ENCODE assay signal across 16 cellular contexts in the genomic region with DNA sequence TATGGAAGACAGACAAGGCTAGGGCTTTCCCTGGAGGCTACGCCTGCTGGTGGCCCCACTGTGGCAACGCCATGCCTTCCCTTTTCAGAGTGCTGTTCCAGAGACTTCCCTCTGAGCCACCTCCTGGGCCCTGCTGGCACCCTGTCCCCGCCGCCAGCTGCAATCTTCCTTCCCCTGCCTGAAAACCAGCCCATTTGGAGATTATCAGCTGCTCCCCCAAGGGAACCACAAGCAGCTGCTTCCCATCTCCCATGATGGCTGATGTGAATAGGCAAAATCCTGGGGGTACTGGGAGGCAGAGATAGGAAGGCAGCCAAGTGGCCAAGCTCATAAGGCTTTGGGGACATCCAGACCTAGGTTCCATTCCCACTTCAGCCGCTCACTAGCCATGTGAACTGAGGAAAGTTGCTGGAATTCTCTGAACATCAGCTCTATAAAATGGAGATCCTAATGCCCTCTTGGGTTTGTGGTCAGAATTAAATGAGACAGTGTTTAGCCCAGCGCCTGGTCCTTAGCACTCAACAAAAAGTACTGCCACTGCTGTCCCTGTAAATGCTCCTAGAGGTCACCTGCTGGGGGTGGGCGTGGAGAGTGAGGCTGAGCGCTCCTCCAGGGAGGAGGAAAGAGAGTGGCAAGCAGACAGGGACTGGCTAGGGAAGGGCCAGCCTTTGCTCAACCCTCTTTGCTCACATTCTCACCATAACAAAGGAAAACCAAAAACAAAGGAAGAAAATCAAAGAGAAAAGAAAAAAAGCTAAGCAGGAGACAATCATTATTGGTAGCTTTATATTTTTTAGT. TPM values are rescaled to one million over a fixed set of nuclear protein-coding genes. Genes with fewer than 3 reads are reported as not detected.
DNase-seq lines count a peak whose midpoint lies in the region; ATAC-seq, FAIRE-seq and TF ChIP-seq lines count a peak whose summit lies in the region.
"Had no signal": no experiment of that assay in that cellular context is flagged by ENCODE, and none has a peak within 500 bp of the region (broad histone marks: within the 10 kb centered on the region; RNA-seq: fewer than 3 reads in every experiment).

No MANE protein-coding gene starts in this region.

- H3K9ac ChIP-seq in neural progenitor cell (no peak overlapping the region), kidney (ENCODE audit: low read length in 2 of 2) (no peak overlapping the region)

- no peak for TF ChIP-seq CTCF in neural progenitor cell (IDR thresholded peaks at IDR 0.05)
- TF ChIP-seq CTCF in kidney (IDR thresholded peaks at IDR 0.05; ENCODE audit: borderline replicate concordance, extremely low read depth, insufficient read depth) = no peak

- peaks cover 10% of the 10 kb centered on the region for H3F3A ChIP-seq in neural progenitor cell (ENCODE audit: low read depth)

- H3K4me1 ChIP-seq in neural progenitor cell = peaks cover 15% of the 10 kb centered on the region
- peaks cover 12 to 15% of the 10 kb centered on the region in 2 donors for H3K4me1 ChIP-seq in kidney (ENCODE audit: control insufficient read depth in 1 of 2, insufficient read depth in 1 of 2, low read depth in 1 of 2, low read length in 2 of 2)

- no peak overlapping the region for H2AFZ ChIP-seq in neural progenitor cell (replicated peaks)

- H3K9me3 Mint-ChIP-seq in neural progenitor cell = no peaks in the 10 kb centered on the region
- H3K9me3 Mint-ChIP-seq: stimulated activated effector memory CD8-positive, alpha-beta T cell treated with anti-CD3 and anti-CD28 coated beads, Interleukin-12 subunit alpha, Interleukin-12 subunit beta, amount 100 ng/mL, for 72 hours had no signal

- no peak for FAIRE-seq in kidney (lab: Jason Lieb, UNC)
- FAIRE-seq: small intestine had no signal

- H3K9me3 ChIP-seq in neural progenitor cell (ENCODE audit: low read depth) (no peaks in the 10 kb centered on the region), kidney (ENCODE audit: control insufficient read depth in 1 of 2, low read length in 2 of 2) (no peaks in the 10 kb centered on the region)
- H3K9me3 ChIP-seq: ovary had no signal

- H3K4me2 ChIP-seq in neural progenitor cell = peak overlapping the region; percentile 7

- H3K36me3 ChIP-seq in neural progenitor cell = no peaks in the 10 kb centered on the region
- no peaks in the 10 kb centered on the region for H3K36me3 ChIP-seq in kidney (ENCODE audit: control insufficient read depth in 1 of 2, insufficient read depth in 2 of 2, low read length in 2 of 2)
- H3K36me3 ChIP-seq: ovary, WERI-Rb-1 had no signal

- no peak overlapping the region for H3K27ac ChIP-seq in neural progenitor cell
- no peak overlapping the region for H3K27ac ChIP-seq in kidney (ENCODE audit: low read depth in 2 of 2, low read length in 2 of 2)
- H3K27ac ChIP-seq: epithelial cell of prostate, ovary, WERI-Rb-1 had no signal

- peaks cover under 1% of the 10 kb centered on the region for H3K27me3 ChIP-seq in neural progenitor cell
- H3K27me3 ChIP-seq: ovary had no signal

- peaks cover 20% of the 10 kb centered on the region for H4K20me1 ChIP-seq in neural progenitor cell (ENCODE audit: low read depth)

- intact Hi-C loops in kidney (cut with DNase I) = no loop called here

- no peak overlapping the region for H3K4me3 ChIP-seq in neural progenitor cell
- H3K4me3 ChIP-seq in kidney (ENCODE audit: low read length in 2 of 2) = no peak overlapping the region
- H3K4me3 ChIP-seq: ovary had no signal

- ATAC-seq in HG03354 (IDR thresholded peaks at IDR 0.05; ENCODE audit: poor library complexity, severe bottlenecking, unreplicated experiment) = no peak
- ATAC-seq: stimulated activated effector memory CD8-positive, alpha-beta T cell treated with anti-CD3 and anti-CD28 coated beads, Interleukin-12 subunit alpha, Interleukin-12 subunit beta, amount 100 ng/mL, for 72 hours had no signal

- peak; percentile 19 for DNase-seq in NCI-H2227 (lab: John Stamatoyannopoulos, UW; ENCODE audit: unreplicated experiment)
- no peak for DNase-seq in NCI-H2227 treated with DMSO at 0.1 percent for 48 hours (lab: John Stamatoyannopoulos, UW)
- DNase-seq in NCI-H2171 (lab: John Stamatoyannopoulos, UW) = peak; percentile 55
- DNase-seq in erythroblast (lab: John Stamatoyannopoulos, UW) = peak; percentile 58 to 80
- peak; percentile 56 for DNase-seq in neural progenitor cell (ENCODE audit: low spot score)
- DNase-seq in AG20443 (ENCODE audit: low spot score) = no peak
- DNase-seq in kidney = no peak
- DNase-seq: activated effector memory CD4-positive, alpha-beta T cell treated with Interleukin-2 at 50 U/mL for 16 hours; NCI-H146; NCI-H446; ovary; small intestine; WERI-Rb-1 had no signal

- no peak overlapping the region for H3K4me3 Mint-ChIP-seq in neural progenitor cell
- H3K4me3 Mint-ChIP-seq: stimulated activated effector memory CD8-positive, alpha-beta T cell treated with anti-CD3 and anti-CD28 coated beads, Interleukin-12 subunit alpha, Interleukin-12 subunit beta, amount 100 ng/mL, for 72 hours had no signal

- no peak overlapping the region for H3K27ac Mint-ChIP-seq in neural progenitor cell
- H3K27ac Mint-ChIP-seq: stimulated activated effector memory CD8-positive, alpha-beta T cell treated with anti-CD3 and anti-CD28 coated beads, Interleukin-12 subunit alpha, Interleukin-12 subunit beta, amount 100 ng/mL, for 72 hours had no signal

- peaks cover 16% of the 10 kb centered on the region for H3K27me3 Mint-ChIP-seq in neural progenitor cell (ENCODE audit: insufficient read depth, low read depth)

- H3K36me3 Mint-ChIP-seq in neural progenitor cell = peaks cover 2% of the 10 kb centered on the region
- H3K36me3 Mint-ChIP-seq: stimulated activated effector memory CD8-positive, alpha-beta T cell treated with anti-CD3 and anti-CD28 coated beads, Interleukin-12 subunit alpha, Interleukin-12 subunit beta, amount 100 ng/mL, for 72 hours had no signal

- TF ChIP-seq POLR2A in erythroblast (IDR thresholded peaks at IDR 0.05; ENCODE audit: low read length) = no peak

- H3K4me1 Mint-ChIP-seq in neural progenitor cell = peaks cover 10% of the 10 kb centered on the region

- H3K79me2 ChIP-seq in neural progenitor cell (ENCODE audit: low read depth) = peaks cover 5% of the 10 kb centered on the region

RNA-seq across cellular contexts. Expression of a gene that starts 5.9 kb away (rescaled TPM):
- total RNA-seq in neural progenitor cell (ENCODE audit: low replicate concordance) (34.5 and 52.7 TPM in 2 replicates), kidney (54.9 TPM)
- polyA plus RNA-seq in kidney (ENCODE audit: insufficient read depth, low read depth, low replicate concordance) = 316 TPM

RNA-seq across cellular contexts. Expression of a gene that starts 38.0 kb away (rescaled TPM):
- 46.0 and 114 TPM in 2 replicates for total RNA-seq in neural progenitor cell (ENCODE audit: low replicate concordance)
- total RNA-seq in kidney = 13.2 TPM
- 20.8 TPM for polyA plus RNA-seq in kidney (ENCODE audit: insufficient read depth, low read depth, low replicate concordance)

Comparison
In these comparisons a context has a peak if more than half of its experiments do, and no peak if none do; other contexts are left out.
1. DNase-seq: peak in NCI-H2227 (single experiment), NCI-H2171 (single experiment), erythroblast (2 of 2) and neural progenitor cell (single experiment); none in NCI-H2227 treated with DMSO at 0.1 percent for 48 hours (single experiment), AG20443 (single experiment) and kidney (single experiment).